In genomic region chr1:35442737-35443136, GRCh38 we compare ENCODE assay signal across 14 cellular contexts.
DNase-seq lines count a peak whose midpoint lies in the region; ATAC-seq, FAIRE-seq and TF ChIP-seq lines count a peak whose summit lies in the region.
"Had no signal": no experiment of that assay in that cellular context is flagged by ENCODE, and none has a peak within 500 bp of the region (broad histone marks: within the 10 kb centered on the region; RNA-seq: fewer than 3 reads in every experiment).

No MANE protein-coding gene starts in this region.

- DNase-seq in activated T-cell treated with anti-CD3 and anti-CD28 coated beads, Interleukin-2, amount 50 U/mL, for 72 hours, result peak; percentile 53 to 61
- DNase-seq in left lung, result no peak
- peak in 2 of 3 experiments; percentile 7 to 33 for DNase-seq in stimulated activated CD4-positive, alpha-beta T cell treated with anti-CD3 and anti-CD28 coated beads, TNF-alpha, amount 100 ng/mL, for 24 hours (ENCODE audit: low read depth in 3 of 3)
- no peak for DNase-seq in frontal cortex (ENCODE audit: low spot score in 2 of 2)
- DNase-seq: brain microvascular endothelial cell, hippocampal formation, NCI-H1930 had no signal

- H3K27me3 ChIP-seq in OCI-LY1 (ENCODE audit: insufficient read depth, low read length) (no peaks in the 10 kb centered on the region), left lung (no peaks in the 10 kb centered on the region)
- H3K27me3 ChIP-seq: brain microvascular endothelial cell, ovary had no signal

- no peak for FAIRE-seq in frontal cortex (lab: Jason Lieb, UNC)
- FAIRE-seq: G401.6 had no signal

- no peaks in the 10 kb centered on the region for H4K20me1 ChIP-seq in OCI-LY1 (ENCODE audit: insufficient read depth, low read length)

- H3K4me3 Mint-ChIP-seq in activated T-cell treated with anti-CD3 and anti-CD28 coated beads, Interleukin-2, amount 50 U/mL, for 72 hours, result peak overlapping the region; percentile 5 to 51

- TF ChIP-seq CTCF in OCI-LY1 (IDR thresholded peaks at IDR 0.05; ENCODE audit: low read length) (peak; percentile 16; the same call in 1 of the 2 replicates), left lung (IDR thresholded peaks at IDR 0.05) (no peak)

- no peaks in the 10 kb centered on the region for H3K79me2 ChIP-seq in OCI-LY1 (ENCODE audit: insufficient read depth, low read length)

- H3K9me2 ChIP-seq in OCI-LY1 (ENCODE audit: low read depth, low read length), result no peaks in the 10 kb centered on the region

- peaks cover 24% of the 10 kb centered on the region; the same call in 1 of the 2 replicates for H3K36me3 ChIP-seq in OCI-LY1 (ENCODE audit: insufficient read depth, low read length)
- H3K36me3 ChIP-seq in left lung, result peaks cover 0 to 72% of the 10 kb centered on the region in 2 donors
- H3K36me3 ChIP-seq: ovary had no signal

- H3K4me1 ChIP-seq in OCI-LY1 (ENCODE audit: insufficient read depth, low read length, severe bottlenecking) (peaks cover 10% of the 10 kb centered on the region), left lung (peaks cover 2 to 38% of the 10 kb centered on the region in 2 donors)

- H3K27ac ChIP-seq in OCI-LY1 (ENCODE audit: low read depth, low read length, poor library complexity, severe bottlenecking) (peak overlapping the region; percentile 38), left lung (peak overlapping the region in 1 of 2 donors; percentile 80)
- H3K27ac ChIP-seq: brain microvascular endothelial cell, C4-2B, ovary had no signal

- H3K36me3 Mint-ChIP-seq in activated T-cell treated with anti-CD3 and anti-CD28 coated beads, Interleukin-2, amount 50 U/mL, for 72 hours (ENCODE audit: insufficient read depth in 2 of 2), result peaks cover 2 to 4% of the 10 kb centered on the region in 2 donors

- H3K27ac Mint-ChIP-seq in activated T-cell treated with anti-CD3 and anti-CD28 coated beads, Interleukin-2, amount 50 U/mL, for 72 hours, result peak overlapping the region; percentile 11

- peak; percentile 74 to 75 for ATAC-seq in activated T-cell treated with anti-CD3 and anti-CD28 coated beads, Interleukin-2, amount 50 U/mL, for 72 hours (replicated peaks in 1 of 2)
- ATAC-seq in left lung (peak; percentile 15), GM21619 (IDR thresholded peaks at IDR 0.05; ENCODE audit: unreplicated experiment) (no peak), HG03159 (IDR thresholded peaks at IDR 0.05; ENCODE audit: unreplicated experiment) (no peak), GM18870 (IDR thresholded peaks at IDR 0.05; ENCODE audit: unreplicated experiment) (no peak)

- no peak overlapping the region for H3K9ac ChIP-seq in OCI-LY1 (ENCODE audit: low read length)

- no peaks in the 10 kb centered on the region for H3K9me3 ChIP-seq in OCI-LY1 (ENCODE audit: low read length)
- no peaks in the 10 kb centered on the region for H3K9me3 ChIP-seq in left lung
- H3K9me3 ChIP-seq: ovary had no signal

- intact Hi-C loops in left lung (cut with DNase I), result no loop called here

- H3K4me3 ChIP-seq in OCI-LY1 (ENCODE audit: low read depth, low read length, poor library complexity, severe bottlenecking) (no peak overlapping the region), left lung (no peak overlapping the region)
- H3K4me3 ChIP-seq: ovary had no signal

- H3K27me3 Mint-ChIP-seq in activated T-cell treated with anti-CD3 and anti-CD28 coated beads, Interleukin-2, amount 50 U/mL, for 72 hours (ENCODE audit: low read depth), result no peaks in the 10 kb centered on the region

- no peak overlapping the region for H3K4me2 ChIP-seq in OCI-LY1 (ENCODE audit: low read length)

- peaks cover 10% of the 10 kb centered on the region for H3K4me1 Mint-ChIP-seq in activated T-cell treated with anti-CD3 and anti-CD28 coated beads, Interleukin-2, amount 50 U/mL, for 72 hours (ENCODE audit: low read depth)

- no peak overlapping the region for H2AFZ ChIP-seq in OCI-LY1 (ENCODE audit: low read length)

- no peaks in the 10 kb centered on the region for H3K9me3 Mint-ChIP-seq in activated T-cell treated with anti-CD3 and anti-CD28 coated beads, Interleukin-2, amount 50 U/mL, for 72 hours

- no peaks in the 10 kb centered on the region for H3F3A ChIP-seq in OCI-LY1 (ENCODE audit: insufficient read depth, low read length)

Comparison
In these comparisons a context has a peak if more than half of its experiments do, and no peak if none do; other contexts are left out.
1. ATAC-seq: peak in activated T-cell treated with anti-CD3 and anti-CD28 coated beads, Interleukin-2, amount 50 U/mL, for 72 hours (2 of 2) and left lung (single experiment); none in GM21619 (single experiment), HG03159 (single experiment) and GM18870 (single experiment).
2. DNase-seq: peak in activated T-cell treated with anti-CD3 and anti-CD28 coated beads, Interleukin-2, amount 50 U/mL, for 72 hours (2 of 2) and stimulated activated CD4-positive, alpha-beta T cell treated with anti-CD3 and anti-CD28 coated beads, TNF-alpha, amount 100 ng/mL, for 24 hours (2 of 3); none in left lung (0 of 2) and frontal cortex (0 of 2).